ENCODE assay signal across 1 cellular context in the genomic region with DNA sequence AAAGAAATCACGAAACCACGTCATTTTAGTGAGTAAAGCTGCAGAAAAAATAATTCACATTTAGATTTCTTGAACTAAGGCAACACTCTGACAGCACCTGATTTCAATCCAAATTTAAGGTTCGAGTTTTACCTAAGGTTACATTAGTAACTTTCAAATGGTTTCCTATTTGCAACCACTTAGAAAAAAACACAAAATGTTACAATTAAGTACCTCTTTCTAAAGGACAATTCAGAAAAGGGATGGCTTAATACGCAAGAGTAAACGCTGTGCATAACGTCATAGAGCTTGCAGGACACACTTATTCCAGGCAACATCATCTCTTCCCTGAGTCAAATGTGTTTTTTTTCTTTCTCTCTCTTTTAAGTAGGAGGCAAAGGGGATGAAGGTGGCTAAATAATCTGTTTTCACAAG.
TF ChIP-seq lines count a peak whose summit lies in the region.

No MANE protein-coding gene starts in this region.

TF ChIP-seq in HCT116, 20 proteins besides CTCF, POLR2A, EP300 and RAD21 (continued from another document):
- TF ChIP-seq, protein P1, sequence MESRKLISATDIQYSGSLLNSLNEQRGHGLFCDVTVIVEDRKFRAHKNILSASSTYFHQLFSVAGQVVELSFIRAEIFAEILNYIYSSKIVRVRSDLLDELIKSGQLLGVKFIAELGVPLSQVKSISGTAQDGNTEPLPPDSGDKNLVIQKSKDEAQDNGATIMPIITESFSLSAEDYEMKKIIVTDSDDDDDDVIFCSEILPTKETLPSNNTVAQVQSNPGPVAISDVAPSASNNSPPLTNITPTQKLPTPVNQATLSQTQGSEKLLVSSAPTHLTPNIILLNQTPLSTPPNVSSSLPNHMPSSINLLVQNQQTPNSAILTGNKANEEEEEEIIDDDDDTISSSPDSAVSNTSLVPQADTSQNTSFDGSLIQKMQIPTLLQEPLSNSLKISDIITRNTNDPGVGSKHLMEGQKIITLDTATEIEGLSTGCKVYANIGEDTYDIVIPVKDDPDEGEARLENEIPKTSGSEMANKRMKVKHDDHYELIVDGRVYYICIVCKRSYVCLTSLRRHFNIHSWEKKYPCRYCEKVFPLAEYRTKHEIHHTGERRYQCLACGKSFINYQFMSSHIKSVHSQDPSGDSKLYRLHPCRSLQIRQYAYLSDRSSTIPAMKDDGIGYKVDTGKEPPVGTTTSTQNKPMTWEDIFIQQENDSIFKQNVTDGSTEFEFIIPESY (IDR thresholded peaks at IDR 0.05; ENCODE audit: extremely low read depth, insufficient replicate concordance, low read length) = no peak
- no peak for TF ChIP-seq FOSL1 (IDR thresholded peaks at IDR 0.05; ENCODE audit: low read depth)
- no peak for TF ChIP-seq ZNF274 (IDR thresholded peaks at IDR 0.05; ENCODE audit: low read depth, low read length)
- no peak for TF ChIP-seq SIN3A (IDR thresholded peaks at IDR 0.05; ENCODE audit: low read depth)
- TF ChIP-seq, protein P2, sequence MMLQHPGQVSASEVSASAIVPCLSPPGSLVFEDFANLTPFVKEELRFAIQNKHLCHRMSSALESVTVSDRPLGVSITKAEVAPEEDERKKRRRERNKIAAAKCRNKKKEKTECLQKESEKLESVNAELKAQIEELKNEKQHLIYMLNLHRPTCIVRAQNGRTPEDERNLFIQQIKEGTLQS (IDR thresholded peaks at IDR 0.05) = no peak
- no peak for TF ChIP-seq ELF1 (IDR thresholded peaks at IDR 0.05; ENCODE audit: borderline replicate concordance, low read depth)
- no peak for TF ChIP-seq TCF7L2 (IDR thresholded peaks at IDR 0.05; ENCODE audit: borderline replicate concordance, extremely low read depth, insufficient read depth, insufficient read length)
- no peak for TF ChIP-seq EGR1 (IDR thresholded peaks at IDR 0.05; ENCODE audit: low read depth)
- no peak for TF ChIP-seq EZH2phosphoT487 (IDR thresholded peaks at IDR 0.05; ENCODE audit: borderline replicate concordance)
- TF ChIP-seq, protein P3, sequence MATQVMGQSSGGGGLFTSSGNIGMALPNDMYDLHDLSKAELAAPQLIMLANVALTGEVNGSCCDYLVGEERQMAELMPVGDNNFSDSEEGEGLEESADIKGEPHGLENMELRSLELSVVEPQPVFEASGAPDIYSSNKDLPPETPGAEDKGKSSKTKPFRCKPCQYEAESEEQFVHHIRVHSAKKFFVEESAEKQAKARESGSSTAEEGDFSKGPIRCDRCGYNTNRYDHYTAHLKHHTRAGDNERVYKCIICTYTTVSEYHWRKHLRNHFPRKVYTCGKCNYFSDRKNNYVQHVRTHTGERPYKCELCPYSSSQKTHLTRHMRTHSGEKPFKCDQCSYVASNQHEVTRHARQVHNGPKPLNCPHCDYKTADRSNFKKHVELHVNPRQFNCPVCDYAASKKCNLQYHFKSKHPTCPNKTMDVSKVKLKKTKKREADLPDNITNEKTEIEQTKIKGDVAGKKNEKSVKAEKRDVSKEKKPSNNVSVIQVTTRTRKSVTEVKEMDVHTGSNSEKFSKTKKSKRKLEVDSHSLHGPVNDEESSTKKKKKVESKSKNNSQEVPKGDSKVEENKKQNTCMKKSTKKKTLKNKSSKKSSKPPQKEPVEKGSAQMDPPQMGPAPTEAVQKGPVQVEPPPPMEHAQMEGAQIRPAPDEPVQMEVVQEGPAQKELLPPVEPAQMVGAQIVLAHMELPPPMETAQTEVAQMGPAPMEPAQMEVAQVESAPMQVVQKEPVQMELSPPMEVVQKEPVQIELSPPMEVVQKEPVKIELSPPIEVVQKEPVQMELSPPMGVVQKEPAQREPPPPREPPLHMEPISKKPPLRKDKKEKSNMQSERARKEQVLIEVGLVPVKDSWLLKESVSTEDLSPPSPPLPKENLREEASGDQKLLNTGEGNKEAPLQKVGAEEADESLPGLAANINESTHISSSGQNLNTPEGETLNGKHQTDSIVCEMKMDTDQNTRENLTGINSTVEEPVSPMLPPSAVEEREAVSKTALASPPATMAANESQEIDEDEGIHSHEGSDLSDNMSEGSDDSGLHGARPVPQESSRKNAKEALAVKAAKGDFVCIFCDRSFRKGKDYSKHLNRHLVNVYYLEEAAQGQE (IDR thresholded peaks at IDR 0.05; ENCODE audit: low read depth) = no peak
- TF ChIP-seq CBX3 (IDR thresholded peaks at IDR 0.05; ENCODE audit: low read depth) = no peak
